In the genomic region with DNA sequence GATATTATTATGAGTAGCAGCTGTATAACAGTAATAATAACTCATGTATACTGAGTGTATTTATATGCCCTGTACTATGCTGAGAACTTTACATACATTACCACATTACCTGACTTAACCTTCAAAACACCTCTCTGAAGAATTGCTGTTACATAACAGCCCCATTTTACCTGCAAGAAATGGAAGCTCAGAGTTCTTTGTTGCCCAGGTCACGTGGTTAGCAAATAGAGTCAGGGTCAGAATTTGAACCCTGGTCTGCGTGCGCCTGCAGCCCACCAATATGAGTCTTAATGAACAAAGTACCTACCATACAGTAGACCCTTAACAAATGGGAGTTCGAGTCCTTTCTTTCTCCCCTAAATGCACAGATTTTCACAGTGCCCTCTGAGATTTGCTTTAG, we compare ENCODE assay signal across 18 cellular contexts.
DNase-seq lines count a peak whose midpoint lies in the region; ATAC-seq and TF ChIP-seq lines count a peak whose summit lies in the region.
"Had no signal": no experiment of that assay in that cellular context is flagged by ENCODE, and none has a peak within 500 bp of the region (broad histone marks: within the 10 kb centered on the region; RNA-seq: fewer than 3 reads in every experiment).

No MANE protein-coding gene starts in this region.

- H3K27me3 ChIP-seq in heart right ventricle = no peaks in the 10 kb centered on the region
- H3K27me3 ChIP-seq in right cardiac atrium (ENCODE audit: control insufficient read depth, insufficient read depth) = no peaks in the 10 kb centered on the region
- H3K27me3 ChIP-seq in uterus = no peaks in the 10 kb centered on the region

- peaks cover 0 to 2% of the 10 kb centered on the region in 2 donors for H3K9me3 Mint-ChIP-seq in activated naive CD4-positive, alpha-beta T cell treated with anti-CD3 and anti-CD28 coated beads, Interleukin-2, amount 50 U/mL, for 72 hours
- H3K9me3 Mint-ChIP-seq: activated naive CD8-positive, alpha-beta T cell treated with anti-CD3 and anti-CD28 coated beads, Interleukin-2, amount 10 ng/mL, durations not matched to agents 7 days and 5 days had no signal

- ATAC-seq in heart right ventricle (no peak), Right ventricle myocardium superior (ENCODE audit: poor library complexity) (no peak), right cardiac atrium (no peak), GM18519 (IDR thresholded peaks at IDR 0.05; ENCODE audit: low FRiP score, unreplicated experiment) (no peak)
- no peak for ATAC-seq in activated naive CD4-positive, alpha-beta T cell treated with anti-CD3 and anti-CD28 coated beads, Interleukin-2, amount 50 U/mL, for 72 hours
- ATAC-seq: activated CD4-positive, alpha-beta T cell treated with anti-CD3 and anti-CD28 coated beads for 36 hours; HCT116; stimulated activated naive CD8-positive, alpha-beta T cell treated with anti-CD3 and anti-CD28 coated beads, Interleukin-15, Interleukin-2, amounts not matched to agents 100 U/mL and 50 U/mL, for 24 hours had no signal

- DNase-seq in heart right ventricle = no peak
- DNase-seq in Right ventricle myocardium superior = no peak
- DNase-seq in right cardiac atrium = no peak
- DNase-seq in putamen (ENCODE audit: low spot score) = peak; percentile 58
- no peak for DNase-seq in uterus
- DNase-seq in activated naive CD4-positive, alpha-beta T cell treated with anti-CD3 and anti-CD28 coated beads, Interleukin-2, amount 50 U/mL, for 72 hours (ENCODE audit: low spot score in 2 of 2) = no peak
- no peak for DNase-seq in activated CD4-positive, alpha-beta T cell treated with anti-CD3 and anti-CD28 coated beads for 48 hours
- DNase-seq: activated CD4-positive, alpha-beta T cell treated with anti-CD3 and anti-CD28 coated beads for 36 hours; activated naive CD8-positive, alpha-beta T cell treated with anti-CD3 and anti-CD28 coated beads, Interleukin-2, amount 10 ng/mL, durations not matched to agents 7 days and 5 days; cortex of kidney; NCI-H1105; NK-92 treated with Interleukin-12 subunit alpha and Interleukin-12 subunit beta, amount 100 ng/mL, for 24 hours; SIG-M5; stimulated activated naive CD8-positive, alpha-beta T cell treated with anti-CD3 and anti-CD28 coated beads, Interleukin-15, Interleukin-2, amounts not matched to agents 100 U/mL and 50 U/mL, for 24 hours had no signal

- WGBS in heart right ventricle, 2 donors = 80% methylated on average over 4 of the region's 4 CpGs
- 69% methylated on average over 4 of the region's 4 CpGs for WGBS in right cardiac atrium

- H3K36me3 ChIP-seq in heart right ventricle (no peaks in the 10 kb centered on the region), uterus (no peaks in the 10 kb centered on the region)
- H3K36me3 ChIP-seq: neutrophil had no signal

- TF ChIP-seq POLR2A in uterus (IDR thresholded peaks at IDR 0.05) = no peak

- peak overlapping the region; percentile 71 to 93 (median 90) for H3K27ac ChIP-seq in heart right ventricle
- peak overlapping the region; percentile 100 for H3K27ac ChIP-seq in right cardiac atrium (ENCODE audit: low read length)
- peak overlapping the region; percentile 89 to 90 for H3K27ac ChIP-seq in uterus
- H3K27ac ChIP-seq: neutrophil had no signal

- no peak overlapping the region for H3K27ac Mint-ChIP-seq in activated naive CD4-positive, alpha-beta T cell treated with anti-CD3 and anti-CD28 coated beads, Interleukin-2, amount 50 U/mL, for 72 hours
- H3K27ac Mint-ChIP-seq: activated CD4-positive, alpha-beta T cell treated with anti-CD3 and anti-CD28 coated beads for 36 hours; activated naive CD8-positive, alpha-beta T cell treated with anti-CD3 and anti-CD28 coated beads, Interleukin-2, amount 10 ng/mL, durations not matched to agents 7 days and 5 days had no signal

- intact Hi-C loops in heart right ventricle (cut with DNase I) = loop anchor here in 3 of 10 donors (2.0 to 5.0 kb wide), 3 partner anchors 33 to 59 kb away; no protein-coding TSS in a partner anchor
- intact Hi-C loops in Right ventricle myocardium superior (cut with DNase I) = loop anchor here (5.0 kb wide), 1 partner anchor 34 kb away; no protein-coding TSS in a partner anchor
- intact Hi-C loops in right cardiac atrium (cut with DNase I) = loop anchor here in 2 of 4 donors (5.0 to 10.0 kb wide), 3 partner anchors 34 to 64 kb away; no protein-coding TSS in a partner anchor
- intact Hi-C loops in uterus (cut with DNase I; ENCODE audit: low total_unique reads) = loop anchor here (5.0 kb wide), 1 partner anchor 39 kb away; no protein-coding TSS in a partner anchor

- H3K4me1 ChIP-seq in heart right ventricle (peaks cover 45 to 75% (median 62%) of the 10 kb centered on the region in 9 donors), right cardiac atrium (ENCODE audit: control insufficient read depth, insufficient read depth, low read length) (peaks cover 50% of the 10 kb centered on the region), uterus (peaks cover 25 to 40% of the 10 kb centered on the region in 2 donors)

- H3K4me3 ChIP-seq in heart right ventricle (no peak overlapping the region), right cardiac atrium (ENCODE audit: low read length) (no peak overlapping the region), uterus (no peak overlapping the region)
- H3K4me3 ChIP-seq: A549 had no signal

- H3K36me3 Mint-ChIP-seq in activated naive CD4-positive, alpha-beta T cell treated with anti-CD3 and anti-CD28 coated beads, Interleukin-2, amount 50 U/mL, for 72 hours = no peaks in the 10 kb centered on the region
- H3K36me3 Mint-ChIP-seq: activated naive CD8-positive, alpha-beta T cell treated with anti-CD3 and anti-CD28 coated beads, Interleukin-2, amount 10 ng/mL, durations not matched to agents 7 days and 5 days had no signal

- TF ChIP-seq CTCF in heart right ventricle (IDR thresholded peaks at IDR 0.05) (no peak), uterus (IDR thresholded peaks at IDR 0.05) (no peak)

- H3K9me3 ChIP-seq in heart right ventricle = peaks cover 0 to 15% (median 0%) of the 10 kb centered on the region in 11 donors
- H3K9me3 ChIP-seq in right cardiac atrium (ENCODE audit: control insufficient read depth, low read length) = no peaks in the 10 kb centered on the region
- H3K9me3 ChIP-seq in uterus = no peaks in the 10 kb centered on the region
- H3K9me3 ChIP-seq: neutrophil had no signal
